ENCODE assay signal across 8 cellular contexts in the genomic region with DNA sequence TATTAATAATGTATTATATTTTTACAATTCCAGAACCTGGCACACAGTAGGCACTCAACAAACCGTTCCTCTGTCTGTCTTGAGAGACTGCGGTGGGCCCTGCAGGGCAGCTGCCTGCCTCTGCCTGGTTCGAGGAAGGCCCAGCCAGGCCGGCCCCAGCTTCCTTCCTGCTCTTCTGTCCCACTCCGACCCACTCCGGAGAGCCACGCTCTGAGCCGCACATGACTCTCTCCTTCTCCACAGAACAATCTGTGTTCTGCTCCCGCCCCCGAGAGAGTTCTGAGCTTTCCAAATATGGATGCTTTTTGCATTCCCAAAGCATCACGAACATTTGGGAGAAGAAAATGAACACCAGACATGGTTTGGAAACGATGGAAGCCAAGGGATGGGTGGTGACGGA. TPM values are rescaled to one million over a fixed set of nuclear protein-coding genes. Genes with fewer than 3 reads are reported as not detected.
A peak's percentile ranks its signal among the peaks of the same experiment; 100 is the strongest.
DNase-seq lines count a peak whose midpoint lies in the region; ATAC-seq and TF ChIP-seq lines count a peak whose summit lies in the region.

No MANE protein-coding gene starts in this region.

- peak; percentile 16 to 17 for ATAC-seq in activated naive CD4-positive, alpha-beta T cell treated with anti-CD3 and anti-CD28 coated beads, Interleukin-2, amount 50 U/mL, for 72 hours
- peak; percentile 73 to 74 for ATAC-seq in left cardiac atrium

- peak overlapping the region; percentile 78 for H3K4me3 ChIP-seq in AG04450 (ENCODE audit: low read depth, low read length)
- peak overlapping the region; percentile 41 for H3K4me3 ChIP-seq in HFF-Myc (replicated peaks; ENCODE audit: low read depth, low read length)
- peak overlapping the region; percentile 65 for H3K4me3 ChIP-seq in rectal smooth muscle tissue (ENCODE audit: low read length)
- no peak overlapping the region; the same call in 1 of the 2 replicates for H3K4me3 ChIP-seq in SJCRH30

- H3K9me3 ChIP-seq in AG04450 (ENCODE audit: control insufficient read depth, insufficient read depth, low read length), result no peaks in the 10 kb centered on the region
- H3K9me3 ChIP-seq in SJCRH30 (replicated peaks), result 0 out of 2 replicates have a peak, but pooled peaks cover 8% of the 10 kb centered on the region

- TF ChIP-seq CTCF in AG04450 (IDR thresholded peaks at IDR 0.05; ENCODE audit: low read depth, low read length), result no peak
- TF ChIP-seq CTCF in HFF-Myc (IDR thresholded peaks at IDR 0.05; ENCODE audit: low read depth, low read length, missing control alignments), result no peak

- H3K27me3 ChIP-seq in AG04450 (ENCODE audit: control insufficient read depth, insufficient read depth, low read length) (no peaks in the 10 kb centered on the region), rectal smooth muscle tissue (ENCODE audit: control insufficient read depth, insufficient read depth, low read length) (no peaks in the 10 kb centered on the region), SJCRH30 (no peaks in the 10 kb centered on the region)

- no peak overlapping the region for H3K27ac ChIP-seq in AG04450 (ENCODE audit: low read depth, low read length)
- peak overlapping the region; percentile 91 for H3K27ac ChIP-seq in rectal smooth muscle tissue (ENCODE audit: low read depth, low read length)
- H3K27ac ChIP-seq in SJCRH30, result no peak overlapping the region

- intact Hi-C loops in left cardiac atrium (cut with DNase I), result loop anchor here in 1 of 2 donors (5.0 to 10.0 kb wide), 2 partner anchors 364 to 457 kb away; a partner anchor contains a TSS

- CTCF ChIA-PET in AG04450 (lab: Charles Lee), result interaction anchor here (0.8 to 5.5 kb wide), 41 partner anchors 11 to 494 kb away, joined by 3 to 104 read pairs (median 6); a partner anchor contains a TSS

- peak overlapping the region; percentile 83 to 89 for H3K27ac Mint-ChIP-seq in activated naive CD4-positive, alpha-beta T cell treated with anti-CD3 and anti-CD28 coated beads, Interleukin-2, amount 50 U/mL, for 72 hours

- H3K36me3 Mint-ChIP-seq in activated naive CD4-positive, alpha-beta T cell treated with anti-CD3 and anti-CD28 coated beads, Interleukin-2, amount 50 U/mL, for 72 hours, result peaks cover 6 to 12% of the 10 kb centered on the region in 2 donors

- peak overlapping the region; percentile 81 for H3K9ac ChIP-seq in rectal smooth muscle tissue (ENCODE audit: low read length)

- H3K36me3 ChIP-seq in rectal smooth muscle tissue (ENCODE audit: control insufficient read depth, insufficient read depth, low read length), result no peaks in the 10 kb centered on the region
- H3K36me3 ChIP-seq in SJCRH30, result no peaks in the 10 kb centered on the region

- DNase-seq in AG04450 (ENCODE audit: low read depth, low spot score) (no peak), HFF-Myc (ENCODE audit: extremely low read depth, low read depth) (no peak), left cardiac atrium (peak; percentile 67), NCI-H1105 (lab: John Stamatoyannopoulos, UW) (no peak), HuH-7 (ENCODE audit: low spot score) (no peak), SJCRH30 (no peak)
- DNase-seq in activated naive CD4-positive, alpha-beta T cell treated with anti-CD3 and anti-CD28 coated beads, Interleukin-2, amount 50 U/mL, for 72 hours (ENCODE audit: low spot score in 2 of 2), result peak in 1 of 2 donors; percentile 26

- POLR2A ChIA-PET in AG04450 (lab: Yijun Ruan, JAX), result interaction anchor here (1.0 to 1.6 kb wide), 3 partner anchors 10 to 378 kb away, joined by 3 to 12 read pairs (median 3); a partner anchor contains a TSS

- H3K4me1 ChIP-seq in rectal smooth muscle tissue (ENCODE audit: control insufficient read depth, insufficient read depth, low read length) (peaks cover 22% of the 10 kb centered on the region), SJCRH30 (no peaks in the 10 kb centered on the region)

- peaks cover 6 to 13% of the 10 kb centered on the region in 2 donors for H3K9me3 Mint-ChIP-seq in activated naive CD4-positive, alpha-beta T cell treated with anti-CD3 and anti-CD28 coated beads, Interleukin-2, amount 50 U/mL, for 72 hours

RNA-seq across cellular contexts. Expression of a gene that starts 57.3 kb away (rescaled TPM):
- polyA plus RNA-seq in AG04450 (2011; rRNA removed), result 36.0 and 37.7 TPM in 2 replicates
- polyA minus RNA-seq in AG04450 (2011; rRNA and poly(A)+ RNA removed), result 60.6 and 66.7 TPM in 2 replicates
- 1 to 10 TPM; 7.2 to 9.1 TPM for total RNA-seq in activated naive CD4-positive, alpha-beta T cell treated with anti-CD3 and anti-CD28 coated beads, Interleukin-2, amount 50 U/mL, for 72 hours
- total RNA-seq in left cardiac atrium, result 10 to 100 TPM; 61.9 to 76.5 TPM
- 31.7 and 45.9 TPM in 2 replicates for total RNA-seq in SJCRH30 (2014; rRNA removed; shearing (Covaris generic))
